1 cellular context compared by ENCODE assay signal in genomic region chr1:156295391-156295947, GRCh38.
TF ChIP-seq lines count a peak whose summit lies in the region.

GLMP (minus strand) TSS chr1:156295679; CDS start chr1:156295645, 34 bp downstream.

TF ChIP-seq in SK-N-SH, 30 proteins besides CTCF, POLR2A, EP300 and RAD21 (continued from another document):
- no peak for TF ChIP-seq JUND (IDR thresholded peaks at IDR 0.05)
- TF ChIP-seq, protein P1, sequence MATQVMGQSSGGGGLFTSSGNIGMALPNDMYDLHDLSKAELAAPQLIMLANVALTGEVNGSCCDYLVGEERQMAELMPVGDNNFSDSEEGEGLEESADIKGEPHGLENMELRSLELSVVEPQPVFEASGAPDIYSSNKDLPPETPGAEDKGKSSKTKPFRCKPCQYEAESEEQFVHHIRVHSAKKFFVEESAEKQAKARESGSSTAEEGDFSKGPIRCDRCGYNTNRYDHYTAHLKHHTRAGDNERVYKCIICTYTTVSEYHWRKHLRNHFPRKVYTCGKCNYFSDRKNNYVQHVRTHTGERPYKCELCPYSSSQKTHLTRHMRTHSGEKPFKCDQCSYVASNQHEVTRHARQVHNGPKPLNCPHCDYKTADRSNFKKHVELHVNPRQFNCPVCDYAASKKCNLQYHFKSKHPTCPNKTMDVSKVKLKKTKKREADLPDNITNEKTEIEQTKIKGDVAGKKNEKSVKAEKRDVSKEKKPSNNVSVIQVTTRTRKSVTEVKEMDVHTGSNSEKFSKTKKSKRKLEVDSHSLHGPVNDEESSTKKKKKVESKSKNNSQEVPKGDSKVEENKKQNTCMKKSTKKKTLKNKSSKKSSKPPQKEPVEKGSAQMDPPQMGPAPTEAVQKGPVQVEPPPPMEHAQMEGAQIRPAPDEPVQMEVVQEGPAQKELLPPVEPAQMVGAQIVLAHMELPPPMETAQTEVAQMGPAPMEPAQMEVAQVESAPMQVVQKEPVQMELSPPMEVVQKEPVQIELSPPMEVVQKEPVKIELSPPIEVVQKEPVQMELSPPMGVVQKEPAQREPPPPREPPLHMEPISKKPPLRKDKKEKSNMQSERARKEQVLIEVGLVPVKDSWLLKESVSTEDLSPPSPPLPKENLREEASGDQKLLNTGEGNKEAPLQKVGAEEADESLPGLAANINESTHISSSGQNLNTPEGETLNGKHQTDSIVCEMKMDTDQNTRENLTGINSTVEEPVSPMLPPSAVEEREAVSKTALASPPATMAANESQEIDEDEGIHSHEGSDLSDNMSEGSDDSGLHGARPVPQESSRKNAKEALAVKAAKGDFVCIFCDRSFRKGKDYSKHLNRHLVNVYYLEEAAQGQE (IDR thresholded peaks at IDR 0.05; ENCODE audit: low read depth, low read length) = 0 out of 2 replicates have a peak, but pooled peaks have one; percentile 13
